Comparison of ENCODE assay signal across 13 cellular contexts in genomic region chr12:50545783-50546182, GRCh38. TPM values are rescaled to one million over a fixed set of nuclear protein-coding genes. Genes with fewer than 3 reads are reported as not detected.
A peak's percentile ranks its signal among the peaks of the same experiment; 100 is the strongest.
DNase-seq lines count a peak whose midpoint lies in the region; ATAC-seq and TF ChIP-seq lines count a peak whose summit lies in the region.
"Had no signal": no experiment of that assay in that cellular context is flagged by ENCODE, and none has a peak within 500 bp of the region (broad histone marks: within the 10 kb centered on the region; RNA-seq: fewer than 3 reads in every experiment).

No MANE protein-coding gene starts in this region.

- TF ChIP-seq CTCF in adrenal gland (IDR thresholded peaks at IDR 0.05) (no peak), GM10266 (IDR thresholded peaks at IDR 0.05; ENCODE audit: control insufficient read depth, insufficient read depth, low read depth, missing control alignments) (no peak), body of pancreas (IDR thresholded peaks at IDR 0.05) (no peak)

- H3K4me3 ChIP-seq in adrenal gland = no peak overlapping the region
- no peak overlapping the region for H3K4me3 ChIP-seq in mesenchymal stem cell (ENCODE audit: insufficient read depth in 1 of 2, low read depth in 1 of 2, low read length in 2 of 2)
- H3K4me3 ChIP-seq in body of pancreas = no peak overlapping the region
- H3K4me3 ChIP-seq: lung, upper lobe of left lung had no signal

- no peaks in the 10 kb centered on the region for H3K27me3 Mint-ChIP-seq in stimulated activated naive CD8-positive, alpha-beta T cell treated with anti-CD3 and anti-CD28 coated beads, Interleukin-15, Interleukin-2, amounts not matched to agents 100 ng/mL and 50 ng/mL, for 24 hours
- H3K27me3 Mint-ChIP-seq in stimulated activated naive CD8-positive, alpha-beta T cell treated with anti-CD3 and anti-CD28 coated beads, Interleukin-15, amount 100 ng/mL, for 72 hours = no peaks in the 10 kb centered on the region

- H2BK15ac ChIP-seq in mesenchymal stem cell (ENCODE audit: low read depth, poor library complexity, severe bottlenecking) = no peak overlapping the region

- TF ChIP-seq POLR2A in adrenal gland (IDR thresholded peaks at IDR 0.05) (no peak), body of pancreas (IDR thresholded peaks at IDR 0.05) (no peak)

- peaks cover 19% of the 10 kb centered on the region for H3K79me1 ChIP-seq in mesenchymal stem cell (replicated peaks; ENCODE audit: low read length, poor library complexity, severe bottlenecking)

- no peak overlapping the region for H3K18ac ChIP-seq in mesenchymal stem cell (ENCODE audit: low read depth in 1 of 2, low read length in 2 of 2)

- H3K4me1 ChIP-seq in adrenal gland (replicated peaks in 1 of 2) (peaks cover 21 to 33% of the 10 kb centered on the region in 2 donors), mesenchymal stem cell (ENCODE audit: control insufficient read depth, insufficient read depth, low read depth, low read length) (peaks cover 3% of the 10 kb centered on the region), body of pancreas (peaks cover 59% of the 10 kb centered on the region)

- no peak overlapping the region for H4K8ac ChIP-seq in mesenchymal stem cell (ENCODE audit: low read length)

- no peak overlapping the region for H2AK5ac ChIP-seq in mesenchymal stem cell (ENCODE audit: low read length, severe bottlenecking)

- no peak overlapping the region for H3K23ac ChIP-seq in mesenchymal stem cell (ENCODE audit: low read length in 2 of 2)

- no peaks in the 10 kb centered on the region for H3K27me3 ChIP-seq in adrenal gland
- H3K27me3 ChIP-seq in mesenchymal stem cell (ENCODE audit: control insufficient read depth in 1 of 2, insufficient read depth in 1 of 2, low read length in 2 of 2) = no peaks in the 10 kb centered on the region
- H3K27me3 ChIP-seq in body of pancreas = no peaks in the 10 kb centered on the region
- H3K27me3 ChIP-seq: upper lobe of left lung had no signal

- WGBS in adrenal gland, 4 donors = 25 to 51% (median 33%) methylated on average over 5 of the region's 5 CpGs
- 29% methylated on average over 5 of the region's 5 CpGs for WGBS in mesenchymal stem cell
- WGBS in body of pancreas, 2 donors = 29 to 43% methylated on average over 5 of the region's 5 CpGs

- no peaks in the 10 kb centered on the region for H3K9me3 Mint-ChIP-seq in stimulated activated naive CD8-positive, alpha-beta T cell treated with anti-CD3 and anti-CD28 coated beads, Interleukin-15, Interleukin-2, amounts not matched to agents 100 ng/mL and 50 ng/mL, for 24 hours
- H3K9me3 Mint-ChIP-seq in stimulated activated naive CD8-positive, alpha-beta T cell treated with anti-CD3 and anti-CD28 coated beads, Interleukin-15, amount 100 ng/mL, for 72 hours = no peaks in the 10 kb centered on the region
- H3K9me3 Mint-ChIP-seq: activated naive CD4-positive, alpha-beta T cell treated with anti-CD3 and anti-CD28 coated beads, Interleukin-2, amount 50 U/mL, for 72 hours had no signal

- H3K9ac ChIP-seq in mesenchymal stem cell (ENCODE audit: low read length) = no peak overlapping the region

- H3K4me2 ChIP-seq in mesenchymal stem cell (ENCODE audit: low read length, poor library complexity, severe bottlenecking) = no peak overlapping the region

- no peak overlapping the region for H2BK120ac ChIP-seq in mesenchymal stem cell (ENCODE audit: low read depth, low read length)

- no peaks in the 10 kb centered on the region for H3K36me3 ChIP-seq in adrenal gland (replicated peaks in 1 of 2)
- no peaks in the 10 kb centered on the region for H3K36me3 ChIP-seq in mesenchymal stem cell (ENCODE audit: control insufficient read depth in 1 of 2, insufficient read depth in 2 of 2, low read depth in 1 of 2, low read length in 2 of 2)
- H3K36me3 ChIP-seq in body of pancreas (replicated peaks in 1 of 2; ENCODE audit: insufficient read depth in 1 of 2, low read depth in 2 of 2) = no peaks in the 10 kb centered on the region
- H3K36me3 ChIP-seq: upper lobe of left lung had no signal

- no peaks in the 10 kb centered on the region for H3K36me3 Mint-ChIP-seq in stimulated activated naive CD8-positive, alpha-beta T cell treated with anti-CD3 and anti-CD28 coated beads, Interleukin-15, Interleukin-2, amounts not matched to agents 100 ng/mL and 50 ng/mL, for 24 hours (ENCODE audit: low read depth)

- H3K27ac Mint-ChIP-seq in stimulated activated naive CD8-positive, alpha-beta T cell treated with anti-CD3 and anti-CD28 coated beads, Interleukin-15, Interleukin-2, amounts not matched to agents 100 ng/mL and 50 ng/mL, for 24 hours = peak overlapping the region; percentile 31
- no peak overlapping the region for H3K27ac Mint-ChIP-seq in stimulated activated naive CD8-positive, alpha-beta T cell treated with anti-CD3 and anti-CD28 coated beads, Interleukin-15, amount 100 ng/mL, for 72 hours
- H3K27ac Mint-ChIP-seq: activated naive CD4-positive, alpha-beta T cell treated with anti-CD3 and anti-CD28 coated beads, Interleukin-2, amount 50 U/mL, for 72 hours had no signal

- H3K27ac ChIP-seq in adrenal gland = no peak overlapping the region
- no peak overlapping the region for H3K27ac ChIP-seq in mesenchymal stem cell (ENCODE audit: low read length, poor library complexity, severe bottlenecking)
- peak overlapping the region in 2 of 4 donors; percentile 19 to 57 for H3K27ac ChIP-seq in body of pancreas
- H3K27ac ChIP-seq: upper lobe of left lung had no signal

- H3K4me3 Mint-ChIP-seq in stimulated activated naive CD8-positive, alpha-beta T cell treated with anti-CD3 and anti-CD28 coated beads, Interleukin-15, Interleukin-2, amounts not matched to agents 100 ng/mL and 50 ng/mL, for 24 hours = no peak overlapping the region
- no peak overlapping the region for H3K4me3 Mint-ChIP-seq in stimulated activated naive CD8-positive, alpha-beta T cell treated with anti-CD3 and anti-CD28 coated beads, Interleukin-15, amount 100 ng/mL, for 72 hours

- H3K14ac ChIP-seq in mesenchymal stem cell (ENCODE audit: low read length in 2 of 2) = no peak overlapping the region

- no peak overlapping the region for H4K91ac ChIP-seq in mesenchymal stem cell (ENCODE audit: low read length)

- ATAC-seq in stimulated activated naive CD8-positive, alpha-beta T cell treated with anti-CD3 and anti-CD28 coated beads, Interleukin-15, amount 100 ng/mL, for 72 hours = no peak
- ATAC-seq in HG03432 (IDR thresholded peaks at IDR 0.05; ENCODE audit: unreplicated experiment) (no peak), body of pancreas (no peak)
- ATAC-seq: activated naive CD4-positive, alpha-beta T cell treated with anti-CD3 and anti-CD28 coated beads, Interleukin-2, amount 50 U/mL, for 72 hours had no signal

- no peak overlapping the region for H3K4ac ChIP-seq in mesenchymal stem cell (ENCODE audit: low read depth in 1 of 2, low read length in 2 of 2)

- no peak overlapping the region for H2AFZ ChIP-seq in mesenchymal stem cell (ENCODE audit: low read depth, low read length)

- no peaks in the 10 kb centered on the region for H3K9me3 ChIP-seq in adrenal gland (replicated peaks in 1 of 3)
- H3K9me3 ChIP-seq in mesenchymal stem cell (ENCODE audit: control insufficient read depth, low read length) = no peaks in the 10 kb centered on the region
- no peaks in the 10 kb centered on the region for H3K9me3 ChIP-seq in body of pancreas
- H3K9me3 ChIP-seq: upper lobe of left lung had no signal

- H2BK12ac ChIP-seq in mesenchymal stem cell (ENCODE audit: low read length in 2 of 2) = no peak overlapping the region

- intact Hi-C loops in adrenal gland (cut with DNase I) (no loop called here), body of pancreas (cut with DNase I) (no loop called here)

- H2BK5ac ChIP-seq in mesenchymal stem cell (ENCODE audit: low read depth, low read length, poor library complexity, severe bottlenecking) = no peak overlapping the region

- H3K4me1 Mint-ChIP-seq in stimulated activated naive CD8-positive, alpha-beta T cell treated with anti-CD3 and anti-CD28 coated beads, Interleukin-15, Interleukin-2, amounts not matched to agents 100 ng/mL and 50 ng/mL, for 24 hours (ENCODE audit: low read depth) = peaks cover 59% of the 10 kb centered on the region
- peaks cover 35% of the 10 kb centered on the region for H3K4me1 Mint-ChIP-seq in stimulated activated naive CD8-positive, alpha-beta T cell treated with anti-CD3 and anti-CD28 coated beads, Interleukin-15, amount 100 ng/mL, for 72 hours

- DNase-seq in stimulated activated naive CD8-positive, alpha-beta T cell treated with anti-CD3 and anti-CD28 coated beads, Interleukin-15, amount 100 ng/mL, for 72 hours = no peak
- peak in 6 of 7 donors; percentile 40 to 70 (median 54) for DNase-seq in adrenal gland
- DNase-seq in mesenchymal stem cell = peak; percentile 39
- no peak for DNase-seq in SKM-1 treated with dmso at 0.1 percent for 144 hours (lab: John Stamatoyannopoulos, UW; ENCODE audit: unreplicated experiment)
- no peak for DNase-seq in GM10266 (ENCODE audit: extremely low spot score)
- no peak for DNase-seq in body of pancreas
- DNase-seq: NCI-H1048, NCI-H526, upper lobe of left lung had no signal

RNA-seq across cellular contexts. Expression of gene DIP2B, which starts 41.0 kb away (rescaled TPM):
- total RNA-seq in adrenal gland (10 to 100 TPM; 17.6 to 46.6 (median 34.0) TPM), body of pancreas (10 to 100 TPM; 15.8 to 28.7 TPM)
- 10 to 100 TPM in 1 of 3 donors, 1 to 10 TPM in 2; 3.4 to 12.9 (median 5.2) TPM for polyA plus RNA-seq in adrenal gland
- polyA plus RNA-seq in mesenchymal stem cell (2013, experiment 1 of 2) = 8.0 TPM
- polyA plus RNA-seq in mesenchymal stem cell (2013, experiment 2 of 2) = 7.7 TPM

Comparison
In these comparisons a context has a peak if more than half of its experiments do, and no peak if none do; other contexts are left out.
1. DNase-seq: peak in adrenal gland (6 of 7) and mesenchymal stem cell (single experiment); none in stimulated activated naive CD8-positive, alpha-beta T cell treated with anti-CD3 and anti-CD28 coated beads, Interleukin-15, amount 100 ng/mL, for 72 hours (0 of 2), SKM-1 treated with dmso at 0.1 percent for 144 hours (single experiment), GM10266 (single experiment) and body of pancreas (0 of 4).